12 cellular contexts compared by ENCODE assay signal in the genomic region with DNA sequence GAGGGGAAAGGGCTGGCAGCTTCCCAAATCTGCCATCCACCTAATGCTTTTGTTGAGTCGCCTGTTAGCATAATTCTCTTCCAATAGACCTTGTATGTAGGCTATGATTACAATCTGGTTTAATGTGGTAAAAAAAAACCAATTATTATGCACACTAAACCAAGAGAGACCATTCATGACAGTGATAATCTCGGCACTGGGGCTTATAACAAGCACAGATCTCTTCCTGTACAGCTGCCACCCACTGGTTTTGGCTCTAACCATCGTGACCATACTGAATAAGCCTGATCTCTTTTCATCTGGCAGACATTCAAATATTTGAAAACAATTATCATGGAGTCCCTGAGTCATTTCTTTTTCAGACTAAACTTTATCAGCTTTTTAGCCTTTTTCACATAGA. TPM values are rescaled to one million over a fixed set of nuclear protein-coding genes. Genes with fewer than 3 reads are reported as not detected.
A peak's percentile ranks its signal among the peaks of the same experiment; 100 is the strongest.
DNase-seq lines count a peak whose midpoint lies in the region; ATAC-seq and TF ChIP-seq lines count a peak whose summit lies in the region.
"Had no signal": no experiment of that assay in that cellular context is flagged by ENCODE, and none has a peak within 500 bp of the region (broad histone marks: within the 10 kb centered on the region; RNA-seq: fewer than 3 reads in every experiment).

No MANE protein-coding gene starts in this region.

- intact Hi-C loops in Right ventricle myocardium superior (cut with DNase I): no loop called here

- H3K4me1 ChIP-seq in HEK293 (ENCODE audit: control insufficient read depth, insufficient read depth, low read length): peaks cover 13% of the 10 kb centered on the region; the same call in 1 of the 2 replicates

- no peak overlapping the region for H3K4me3 ChIP-seq in HEK293 (ENCODE audit: low read depth, low read length)

- no peaks in the 10 kb centered on the region for H3K9me3 ChIP-seq in HEK293 (ENCODE audit: control insufficient read depth, insufficient read depth, low read depth, low read length)

- no peaks in the 10 kb centered on the region for H3K36me3 ChIP-seq in HEK293 (ENCODE audit: control insufficient read depth in 2 of 2, insufficient read depth in 1 of 2, low read length in 2 of 2)

- no peak for TF ChIP-seq CTCF in HEK293 (tag by site-specific recombination; IDR thresholded peaks at IDR 0.05)

- CTCF ChIA-PET in HEK293 (lab: Yijun Ruan, JAX): interaction anchor here (0.6 to 1.4 kb wide), 5 partner anchors 22 to 102 kb away, joined by 3 to 8 read pairs (median 3); no protein-coding TSS in a partner anchor

- peak; percentile 96 for DNase-seq in A172 (ENCODE audit: low spot score)
- peak; percentile 41 for DNase-seq in NCI-H226
- peak; percentile 71 for DNase-seq in dedifferentiated amniotic fluid mesenchymal stem cell (ENCODE audit: extremely low spot score)
- no peak for DNase-seq in Right ventricle myocardium superior
- DNase-seq in mucosa of gallbladder (ENCODE audit: low spot score): no peak
- DNase-seq in stimulated activated CD8-positive, alpha-beta memory T cell treated with anti-CD3 and anti-CD28 coated beads, Interleukin-4, amount 100 ng/mL, for 48 hours: no peak
- DNase-seq in SKM-1 treated with dmso at 0.1 percent for 144 hours (lab: John Stamatoyannopoulos, UW; ENCODE audit: unreplicated experiment): no peak
- DNase-seq: activated CD4-positive, alpha-beta memory T cell treated with anti-CD3 and anti-CD28 coated beads, Interleukin-2, amount 10 ng/mL, durations not matched to agents 7 days and 5 days; stimulated activated CD4-positive, alpha-beta T cell treated with anti-CD3 and anti-CD28 coated beads, Interleukin-4, amount 100 ng/mL, for 1 hour had no signal

- POLR2A ChIA-PET in HEK293 (lab: Yijun Ruan, JAX): no interaction called here

- no peak for ATAC-seq in Right ventricle myocardium superior (ENCODE audit: poor library complexity)

- H3K27ac ChIP-seq in HEK293 (ENCODE audit: extremely low read depth, low read depth, low read length): no peak overlapping the region

TF ChIP-seq in HEK293, 187 proteins besides CTCF, POLR2A, EP300 and RAD21:
- TF ChIP-seq ZNF660 (tag by site-specific recombination; IDR thresholded peaks at IDR 0.05) (0 out of 2 replicates have a peak, but pooled peaks have one; percentile 29), SP7 (tag by site-specific recombination; IDR thresholded peaks at IDR 0.05) (peak; percentile 78; the same call in 1 of the 2 replicates), ZNF19 (tag by site-specific recombination; IDR thresholded peaks at IDR 0.05; ENCODE audit: low read depth) (peak; percentile 16; the same call in 1 of the 2 replicates), ZFHX2 (tag by site-specific recombination; conservative IDR thresholded peaks at IDR 0.05) (peak; percentile 48; the same call in 1 of the 2 replicates), GFI1B (tag by site-specific recombination; IDR thresholded peaks at IDR 0.05) (peak; percentile 55; the same call in 1 of the 2 replicates), ZBTB17 (tag by site-specific recombination; IDR thresholded peaks at IDR 0.05) (peak; percentile 45; the same call in 1 of the 2 replicates), ZNF843 (tag by site-specific recombination; IDR thresholded peaks at IDR 0.05) (peak; percentile 64; the same call in 1 of the 2 replicates), PRDM1 (tag by site-specific recombination; IDR thresholded peaks at IDR 0.05) (0 out of 2 replicates have a peak, but pooled peaks have one; percentile 1), ZNF707 (tag by site-specific recombination; IDR thresholded peaks at IDR 0.05) (no peak), FEZF1 (tag by site-specific recombination; IDR thresholded peaks at IDR 0.05) (peak; percentile 43; the same call in 1 of the 2 replicates), ZBTB21 (tag by site-specific recombination; IDR thresholded peaks at IDR 0.05) (no peak), ZNF335 (tag by site-specific recombination; conservative IDR thresholded peaks at IDR 0.05) (peak; percentile 49), ZXDB (tag by site-specific recombination; IDR thresholded peaks at IDR 0.05) (peak; percentile 25; the same call in 1 of the 2 replicates), ZFP37 (tag by site-specific recombination; IDR thresholded peaks at IDR 0.05) (no peak), ZNF184 (tag by site-specific recombination; IDR thresholded peaks at IDR 0.05) (no peak), ZNF223 (tag by site-specific recombination; IDR thresholded peaks at IDR 0.05) (no peak)
- TF ChIP-seq, protein P1, sequence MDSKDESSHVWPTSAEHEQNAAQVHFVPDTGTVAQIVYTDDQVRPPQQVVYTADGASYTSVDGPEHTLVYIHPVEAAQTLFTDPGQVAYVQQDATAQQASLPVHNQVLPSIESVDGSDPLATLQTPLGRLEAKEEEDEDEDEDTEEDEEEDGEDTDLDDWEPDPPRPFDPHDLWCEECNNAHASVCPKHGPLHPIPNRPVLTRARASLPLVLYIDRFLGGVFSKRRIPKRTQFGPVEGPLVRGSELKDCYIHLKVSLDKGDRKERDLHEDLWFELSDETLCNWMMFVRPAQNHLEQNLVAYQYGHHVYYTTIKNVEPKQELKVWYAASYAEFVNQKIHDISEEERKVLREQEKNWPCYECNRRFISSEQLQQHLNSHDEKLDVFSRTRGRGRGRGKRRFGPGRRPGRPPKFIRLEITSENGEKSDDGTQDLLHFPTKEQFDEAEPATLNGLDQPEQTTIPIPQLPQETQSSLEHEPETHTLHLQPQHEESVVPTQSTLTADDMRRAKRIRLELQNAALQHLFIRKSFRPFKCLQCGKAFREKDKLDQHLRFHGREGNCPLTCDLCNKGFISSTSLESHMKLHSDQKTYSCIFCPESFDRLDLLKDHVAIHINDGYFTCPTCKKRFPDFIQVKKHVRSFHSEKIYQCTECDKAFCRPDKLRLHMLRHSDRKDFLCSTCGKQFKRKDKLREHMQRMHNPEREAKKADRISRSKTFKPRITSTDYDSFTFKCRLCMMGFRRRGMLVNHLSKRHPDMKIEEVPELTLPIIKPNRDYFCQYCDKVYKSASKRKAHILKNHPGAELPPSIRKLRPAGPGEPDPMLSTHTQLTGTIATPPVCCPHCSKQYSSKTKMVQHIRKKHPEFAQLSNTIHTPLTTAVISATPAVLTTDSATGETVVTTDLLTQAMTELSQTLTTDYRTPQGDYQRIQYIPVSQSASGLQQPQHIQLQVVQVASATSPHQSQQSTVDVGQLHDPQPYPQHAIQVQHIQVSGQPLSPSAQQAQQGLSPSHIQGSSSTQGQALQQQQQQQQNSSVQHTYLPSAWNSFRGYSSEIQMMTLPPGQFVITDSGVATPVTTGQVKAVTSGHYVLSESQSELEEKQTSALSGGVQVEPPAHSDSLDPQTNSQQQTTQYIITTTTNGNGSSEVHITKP (tag by site-specific recombination; IDR thresholded peaks at IDR 0.05): peak; percentile 54
- TF ChIP-seq, protein P2, sequence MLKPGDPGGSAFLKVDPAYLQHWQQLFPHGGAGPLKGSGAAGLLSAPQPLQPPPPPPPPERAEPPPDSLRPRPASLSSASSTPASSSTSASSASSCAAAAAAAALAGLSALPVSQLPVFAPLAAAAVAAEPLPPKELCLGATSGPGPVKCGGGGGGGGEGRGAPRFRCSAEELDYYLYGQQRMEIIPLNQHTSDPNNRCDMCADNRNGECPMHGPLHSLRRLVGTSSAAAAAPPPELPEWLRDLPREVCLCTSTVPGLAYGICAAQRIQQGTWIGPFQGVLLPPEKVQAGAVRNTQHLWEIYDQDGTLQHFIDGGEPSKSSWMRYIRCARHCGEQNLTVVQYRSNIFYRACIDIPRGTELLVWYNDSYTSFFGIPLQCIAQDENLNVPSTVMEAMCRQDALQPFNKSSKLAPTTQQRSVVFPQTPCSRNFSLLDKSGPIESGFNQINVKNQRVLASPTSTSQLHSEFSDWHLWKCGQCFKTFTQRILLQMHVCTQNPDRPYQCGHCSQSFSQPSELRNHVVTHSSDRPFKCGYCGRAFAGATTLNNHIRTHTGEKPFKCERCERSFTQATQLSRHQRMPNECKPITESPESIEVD (tag by site-specific recombination; IDR thresholded peaks at IDR 0.05): peak; percentile 56; the same call in 1 of the 2 replicates
- TF ChIP-seq, protein P3, sequence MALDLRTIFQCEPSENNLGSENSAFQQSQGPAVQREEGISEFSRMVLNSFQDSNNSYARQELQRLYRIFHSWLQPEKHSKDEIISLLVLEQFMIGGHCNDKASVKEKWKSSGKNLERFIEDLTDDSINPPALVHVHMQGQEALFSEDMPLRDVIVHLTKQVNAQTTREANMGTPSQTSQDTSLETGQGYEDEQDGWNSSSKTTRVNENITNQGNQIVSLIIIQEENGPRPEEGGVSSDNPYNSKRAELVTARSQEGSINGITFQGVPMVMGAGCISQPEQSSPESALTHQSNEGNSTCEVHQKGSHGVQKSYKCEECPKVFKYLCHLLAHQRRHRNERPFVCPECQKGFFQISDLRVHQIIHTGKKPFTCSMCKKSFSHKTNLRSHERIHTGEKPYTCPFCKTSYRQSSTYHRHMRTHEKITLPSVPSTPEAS (tag by site-specific recombination; IDR thresholded peaks at IDR 0.05): no peak

RNA-seq across cellular contexts. Expression of a gene that starts 12.0 kb away (rescaled TPM):
- total RNA-seq in A172 (2014; rRNA removed; shearing (Covaris generic)): 11.7 and 11.8 TPM in 2 replicates
- total RNA-seq in Right ventricle myocardium superior (not detected), mucosa of gallbladder (0.06 TPM)
- total RNA-seq: activated CD4-positive, alpha-beta memory T cell treated with anti-CD3 and anti-CD28 coated beads, Interleukin-2, amount 10 ng/mL, durations not matched to agents 7 days and 5 days; B cell; mesenteric fat pad had no signal

Comparison
In these comparisons a context has a peak if more than half of its experiments do, and no peak if none do; other contexts are left out.
1. DNase-seq: peak in A172 (single experiment), NCI-H226 (single experiment) and dedifferentiated amniotic fluid mesenchymal stem cell (single experiment); none in Right ventricle myocardium superior (single experiment), mucosa of gallbladder (single experiment), stimulated activated CD8-positive, alpha-beta memory T cell treated with anti-CD3 and anti-CD28 coated beads, Interleukin-4, amount 100 ng/mL, for 48 hours (single experiment) and SKM-1 treated with dmso at 0.1 percent for 144 hours (single experiment).
2. RNA of a gene that starts 12.0 kb away (total RNA-seq): 11.7 to 11.8 TPM in A172; 0.06 TPM in mucosa of gallbladder (single experiment) and not detected in Right ventricle myocardium superior (single experiment); every median in the first group is over 10 times any median in the second.